11 cellular contexts compared by ENCODE assay signal in genomic region chrX:51148848-51149247, GRCh38.
DNase-seq lines count a peak whose midpoint lies in the region; ATAC-seq and TF ChIP-seq lines count a peak whose summit lies in the region.
"Had no signal": no experiment of that assay in that cellular context is flagged by ENCODE, and none has a peak within 500 bp of the region (broad histone marks: within the 10 kb centered on the region; RNA-seq: fewer than 3 reads in every experiment).

No MANE protein-coding gene starts in this region.

- POLR2A ChIA-PET in GM10248 (lab: Yijun Ruan, JAX), result no interaction called here

- H3K27ac ChIP-seq in right cardiac atrium (ENCODE audit: low read length), result no peak overlapping the region

- H3K4me3 Mint-ChIP-seq in type B pancreatic cell, result no peak overlapping the region

- no peak overlapping the region for H3K27ac Mint-ChIP-seq in type B pancreatic cell

- H3K4me3 ChIP-seq in right cardiac atrium (ENCODE audit: low read length), result no peak overlapping the region

- no peaks in the 10 kb centered on the region for H3K27me3 Mint-ChIP-seq in type B pancreatic cell

- H3K27me3 ChIP-seq in right cardiac atrium (ENCODE audit: control insufficient read depth, insufficient read depth), result no peaks in the 10 kb centered on the region

- no peaks in the 10 kb centered on the region for H3K4me1 ChIP-seq in right cardiac atrium (ENCODE audit: control insufficient read depth, insufficient read depth, low read length)

- CTCF ChIA-PET in GM10248 (lab: Yijun Ruan, JAX), result no interaction called here

- peak in 2 of 3 donors; percentile 28 to 46 for DNase-seq in right cardiac atrium
- DNase-seq in Right ventricle myocardium inferior (ENCODE audit: missing footprints), result no peak
- peak; percentile 20 for DNase-seq in SW480 (ENCODE audit: low spot score)
- peak; percentile 23 for DNase-seq in iPS-NIHi11 (ENCODE audit: low spot score)
- no peak for DNase-seq in type B pancreatic cell (ENCODE audit: extremely low spot score, unreplicated experiment)
- no peak for DNase-seq in activated CD4-positive, alpha-beta T cell treated with anti-CD3 and anti-CD28 coated beads for 1 hour
- no peak for DNase-seq in GM10248 (ENCODE audit: extremely low spot score)
- no peak for DNase-seq in central memory CD4-positive, alpha-beta T cell
- DNase-seq: activated T-cell treated with anti-CD3 and anti-CD28 coated beads for 4 hours, erythroblast, NCI-H1930 had no signal

- H3K9me3 Mint-ChIP-seq in type B pancreatic cell, result no peaks in the 10 kb centered on the region

- intact Hi-C loops in right cardiac atrium (cut with DNase I), result loop anchor here in 1 of 4 donors (10.0 kb wide), 1 partner anchor 316 kb away; no protein-coding TSS in a partner anchor
- intact Hi-C loops in Right ventricle myocardium inferior (cut with DNase I), result no loop called here

- no peaks in the 10 kb centered on the region for H3K36me3 Mint-ChIP-seq in type B pancreatic cell

- TF ChIP-seq CTCF in type B pancreatic cell (conservative IDR thresholded peaks at IDR 0.05), result peak; percentile 51
- no peak for TF ChIP-seq CTCF in GM10248 (IDR thresholded peaks at IDR 0.05; ENCODE audit: control extremely low read depth, extremely low read depth, low read depth, missing control alignments)

- ATAC-seq in right cardiac atrium (no peak), Right ventricle myocardium inferior (no peak)

- 7% methylated on average over 2 of the region's 2 CpGs for WGBS in right cardiac atrium

- no peaks in the 10 kb centered on the region for H3K4me1 Mint-ChIP-seq in type B pancreatic cell (ENCODE audit: unreplicated experiment)

- no peaks in the 10 kb centered on the region for H3K9me3 ChIP-seq in right cardiac atrium (ENCODE audit: control insufficient read depth, low read length)

Comparison
In these comparisons a context has a peak if more than half of its experiments do, and no peak if none do; other contexts are left out.
1. DNase-seq: peak in right cardiac atrium (2 of 3), SW480 (single experiment) and iPS-NIHi11 (single experiment); none in Right ventricle myocardium inferior (single experiment), type B pancreatic cell (single experiment), activated CD4-positive, alpha-beta T cell treated with anti-CD3 and anti-CD28 coated beads for 1 hour (single experiment), GM10248 (single experiment) and central memory CD4-positive, alpha-beta T cell (single experiment).